10 cellular contexts compared by ENCODE assay signal in genomic region chr1:7387053-7387861, GRCh38.
DNase-seq lines count a peak whose midpoint lies in the region; ATAC-seq and TF ChIP-seq lines count a peak whose summit lies in the region.
"Had no signal": no experiment of that assay in that cellular context is flagged by ENCODE, and none has a peak within 500 bp of the region (broad histone marks: within the 10 kb centered on the region; RNA-seq: fewer than 3 reads in every experiment).

No MANE protein-coding gene starts in this region.

- no peak overlapping the region for H3K4me3 Mint-ChIP-seq in activated T-cell treated with anti-CD3 and anti-CD28 coated beads, Interleukin-2, amount 50 U/mL, for 24 hours
- H3K4me3 Mint-ChIP-seq in activated T-cell treated with anti-CD3 and anti-CD28 coated beads, Interleukin-2, amount 50 U/mL, for 4 hours = no peak overlapping the region
- peak overlapping the region; percentile 40 for H3K4me3 Mint-ChIP-seq in type B pancreatic cell
- no peak overlapping the region for H3K4me3 Mint-ChIP-seq in HFFc6
- H3K4me3 Mint-ChIP-seq: natural killer cell treated with Interleukin-12 subunit alpha and Interleukin-12 subunit beta and Interleukin-15 and Interleukin-18, amount 100 ng/mL, for 72 hours had no signal

- H3K27me3 Mint-ChIP-seq in activated T-cell treated with anti-CD3 and anti-CD28 coated beads, Interleukin-2, amount 50 U/mL, for 24 hours = no peaks in the 10 kb centered on the region
- H3K27me3 Mint-ChIP-seq in activated T-cell treated with anti-CD3 and anti-CD28 coated beads, Interleukin-2, amount 50 U/mL, for 4 hours (ENCODE audit: low read depth) = no peaks in the 10 kb centered on the region
- H3K27me3 Mint-ChIP-seq in type B pancreatic cell (no peaks in the 10 kb centered on the region), HFFc6 (ENCODE audit: insufficient read depth) (peaks cover 9% of the 10 kb centered on the region)

- no peak overlapping the region for H3K27ac Mint-ChIP-seq in activated T-cell treated with anti-CD3 and anti-CD28 coated beads, Interleukin-2, amount 50 U/mL, for 24 hours
- H3K27ac Mint-ChIP-seq in type B pancreatic cell (peak overlapping the region; percentile 82), HFFc6 (no peak overlapping the region)
- H3K27ac Mint-ChIP-seq: natural killer cell treated with Interleukin-12 subunit alpha and Interleukin-12 subunit beta and Interleukin-15 and Interleukin-18, amount 100 ng/mL, for 72 hours had no signal

- H3K4me1 Mint-ChIP-seq in activated T-cell treated with anti-CD3 and anti-CD28 coated beads, Interleukin-2, amount 50 U/mL, for 24 hours (ENCODE audit: low read depth) = no peaks in the 10 kb centered on the region
- no peaks in the 10 kb centered on the region for H3K4me1 Mint-ChIP-seq in activated T-cell treated with anti-CD3 and anti-CD28 coated beads, Interleukin-2, amount 50 U/mL, for 4 hours (ENCODE audit: low read depth)
- H3K4me1 Mint-ChIP-seq in type B pancreatic cell (ENCODE audit: unreplicated experiment) = peaks cover 35% of the 10 kb centered on the region
- peaks cover 6% of the 10 kb centered on the region; the same call in 1 of the 2 replicates for H3K4me1 Mint-ChIP-seq in HFFc6 (ENCODE audit: low read depth)

- H3K9me3 Mint-ChIP-seq in activated T-cell treated with anti-CD3 and anti-CD28 coated beads, Interleukin-2, amount 50 U/mL, for 24 hours = no peaks in the 10 kb centered on the region
- H3K9me3 Mint-ChIP-seq in activated T-cell treated with anti-CD3 and anti-CD28 coated beads, Interleukin-2, amount 50 U/mL, for 4 hours = no peaks in the 10 kb centered on the region
- peaks cover 3% of the 10 kb centered on the region for H3K9me3 Mint-ChIP-seq in type B pancreatic cell
- H3K9me3 Mint-ChIP-seq in HFFc6 = no peaks in the 10 kb centered on the region
- H3K9me3 Mint-ChIP-seq: natural killer cell treated with Interleukin-12 subunit alpha and Interleukin-12 subunit beta and Interleukin-15 and Interleukin-18, amount 100 ng/mL, for 72 hours had no signal

- no peak for ATAC-seq in activated T-cell treated with anti-CD3 and anti-CD28 coated beads, Interleukin-2, amount 50 U/mL, for 4 hours
- ATAC-seq in left lobe of liver (no peak), GM21360 (IDR thresholded peaks at IDR 0.05; ENCODE audit: unreplicated experiment) (no peak), GM19395 (IDR thresholded peaks at IDR 0.05; ENCODE audit: unreplicated experiment) (no peak)
- ATAC-seq: natural killer cell treated with Interleukin-12 subunit alpha and Interleukin-12 subunit beta and Interleukin-15 and Interleukin-18, amount 100 ng/mL, for 72 hours had no signal

- DNase-seq in activated T-cell treated with anti-CD3 and anti-CD28 coated beads, Interleukin-2, amount 50 U/mL, for 24 hours = peak; percentile 5
- no peak for DNase-seq in activated T-cell treated with anti-CD3 and anti-CD28 coated beads, Interleukin-2, amount 50 U/mL, for 4 hours
- peak; percentile 51 for DNase-seq in amniotic epithelial cell (ENCODE audit: low read depth)
- DNase-seq in left lobe of liver (ENCODE audit: low spot score) = peak; percentile 32
- peak; percentile 59 for DNase-seq in type B pancreatic cell (ENCODE audit: extremely low spot score, unreplicated experiment)
- DNase-seq in HFFc6 = no peak
- DNase-seq: RPMI8226 had no signal

- TF ChIP-seq CTCF in type B pancreatic cell (conservative IDR thresholded peaks at IDR 0.05) (no peak), HFFc6 (IDR thresholded peaks at IDR 0.05) (no peak)

- H3K36me3 Mint-ChIP-seq in activated T-cell treated with anti-CD3 and anti-CD28 coated beads, Interleukin-2, amount 50 U/mL, for 24 hours (ENCODE audit: low read depth) = no peaks in the 10 kb centered on the region
- no peaks in the 10 kb centered on the region for H3K36me3 Mint-ChIP-seq in activated T-cell treated with anti-CD3 and anti-CD28 coated beads, Interleukin-2, amount 50 U/mL, for 4 hours (ENCODE audit: insufficient read depth)
- H3K36me3 Mint-ChIP-seq in type B pancreatic cell = no peaks in the 10 kb centered on the region
- H3K36me3 Mint-ChIP-seq in HFFc6 (ENCODE audit: low read depth) = no peaks in the 10 kb centered on the region
- H3K36me3 Mint-ChIP-seq: natural killer cell treated with Interleukin-12 subunit alpha and Interleukin-12 subunit beta and Interleukin-15 and Interleukin-18, amount 100 ng/mL, for 72 hours had no signal

Comparison
In these comparisons a context has a peak if more than half of its experiments do, and no peak if none do; other contexts are left out.
1. DNase-seq: peak in activated T-cell treated with anti-CD3 and anti-CD28 coated beads, Interleukin-2, amount 50 U/mL, for 24 hours (single experiment), amniotic epithelial cell (single experiment), left lobe of liver (single experiment) and type B pancreatic cell (single experiment); none in activated T-cell treated with anti-CD3 and anti-CD28 coated beads, Interleukin-2, amount 50 U/mL, for 4 hours (single experiment) and HFFc6 (single experiment).